In genomic region chr3:66423791-66424190, GRCh38 we compare ENCODE assay signal across 14 cellular contexts.
DNase-seq lines count a peak whose midpoint lies in the region; ATAC-seq and TF ChIP-seq lines count a peak whose summit lies in the region.
"Had no signal": no experiment of that assay in that cellular context is flagged by ENCODE, and none has a peak within 500 bp of the region (broad histone marks: within the 10 kb centered on the region; RNA-seq: fewer than 3 reads in every experiment).

No MANE protein-coding gene starts in this region.

- no peak for ATAC-seq in gastrocnemius medialis
- ATAC-seq: A549 had no signal

- CTCF ChIA-PET in activated CD4-positive, alpha-beta memory T cell treated with anti-CD3 and anti-CD28 coated beads for 36 hours (lab: Charles Lee), result interaction anchor here (0.7 to 1.1 kb wide), 2 partner anchors 9 to 60 kb away, joined by 3 read pairs; no protein-coding TSS in a partner anchor
- CTCF ChIA-PET in activated CD4-positive, alpha-beta memory T cell treated with anti-CD3 and anti-CD28 coated beads, Interleukin-2, amount 10 ng/mL, durations not matched to agents 7 days and 5 days (lab: Charles Lee), result no interaction called here

- WGBS in spleen, 5 donors, result 37 to 91% (median 56%) methylated on average over 3 of the region's 3 CpGs

- no peaks in the 10 kb centered on the region for H3K27me3 ChIP-seq in gastrocnemius medialis
- no peaks in the 10 kb centered on the region for H3K27me3 ChIP-seq in spleen (replicated peaks in 1 of 7)

- H3K4me1 Mint-ChIP-seq in activated CD4-positive, alpha-beta memory T cell treated with anti-CD3 and anti-CD28 coated beads for 36 hours (ENCODE audit: low read depth), result peaks cover 53% of the 10 kb centered on the region
- H3K4me1 Mint-ChIP-seq in activated CD4-positive, alpha-beta memory T cell treated with anti-CD3 and anti-CD28 coated beads, Interleukin-2, amount 10 ng/mL, durations not matched to agents 7 days and 5 days, result peaks cover 20% of the 10 kb centered on the region

- peak; percentile 43 for DNase-seq in activated CD4-positive, alpha-beta memory T cell treated with anti-CD3 and anti-CD28 coated beads for 36 hours
- DNase-seq in activated CD4-positive, alpha-beta memory T cell treated with anti-CD3 and anti-CD28 coated beads, Interleukin-2, amount 10 ng/mL, durations not matched to agents 7 days and 5 days, result no peak
- peak; percentile 52 for DNase-seq in M059J (ENCODE audit: low read depth)
- DNase-seq in fibroblast of mammary gland (ENCODE audit: low read depth), result peak; percentile 94
- DNase-seq in gastrocnemius medialis, result no peak
- no peak for DNase-seq in spleen
- no peak for DNase-seq in KG1 (lab: John Stamatoyannopoulos, UW)
- no peak for DNase-seq in inferior parietal cortex (ENCODE audit: extremely low spot score)
- DNase-seq: amniotic stem cell, DMS 273 treated with DMSO at 0.1 percent for 48 hours, PC-9 had no signal

- no peaks in the 10 kb centered on the region for H3K27me3 Mint-ChIP-seq in activated CD4-positive, alpha-beta memory T cell treated with anti-CD3 and anti-CD28 coated beads for 36 hours
- H3K27me3 Mint-ChIP-seq in activated CD4-positive, alpha-beta memory T cell treated with anti-CD3 and anti-CD28 coated beads, Interleukin-2, amount 10 ng/mL, durations not matched to agents 7 days and 5 days, result no peaks in the 10 kb centered on the region

- in situ Hi-C loops in gastrocnemius medialis (cut with MboI; ENCODE audit: low sequenced_read_pairs in 4 of 4), result no loop called here

- peak overlapping the region in 3 of 4 donors; percentile 9 to 90 (median 77) for H3K27ac ChIP-seq in gastrocnemius medialis
- H3K27ac ChIP-seq in spleen, result no peak overlapping the region
- H3K27ac ChIP-seq: A549, PC-9 had no signal

- POLR2A ChIA-PET in activated CD4-positive, alpha-beta memory T cell treated with anti-CD3 and anti-CD28 coated beads for 36 hours (lab: Charles Lee), result no interaction called here
- POLR2A ChIA-PET in activated CD4-positive, alpha-beta memory T cell treated with anti-CD3 and anti-CD28 coated beads, Interleukin-2, amount 10 ng/mL, durations not matched to agents 7 days and 5 days (lab: Charles Lee), result no interaction called here

- peaks cover 30% of the 10 kb centered on the region for H3K9me3 Mint-ChIP-seq in activated CD4-positive, alpha-beta memory T cell treated with anti-CD3 and anti-CD28 coated beads for 36 hours
- peaks cover 39% of the 10 kb centered on the region for H3K9me3 Mint-ChIP-seq in activated CD4-positive, alpha-beta memory T cell treated with anti-CD3 and anti-CD28 coated beads, Interleukin-2, amount 10 ng/mL, durations not matched to agents 7 days and 5 days

- no peaks in the 10 kb centered on the region for H3K36me3 ChIP-seq in gastrocnemius medialis
- H3K36me3 ChIP-seq in spleen, result no peaks in the 10 kb centered on the region
- H3K36me3 ChIP-seq: thoracic aorta had no signal

- H3K4me1 ChIP-seq in gastrocnemius medialis (peaks cover 51 to 52% of the 10 kb centered on the region in 2 donors), spleen (peaks cover 0 to 4% (median 0%) of the 10 kb centered on the region in 6 donors)

- H3K9me3 ChIP-seq in gastrocnemius medialis (no peaks in the 10 kb centered on the region), spleen (peaks cover 3 to 27% (median 21%) of the 10 kb centered on the region in 8 donors)
- H3K9me3 ChIP-seq: thoracic aorta had no signal

- TF ChIP-seq POLR2A in gastrocnemius medialis (IDR thresholded peaks at IDR 0.05) (no peak), spleen (IDR thresholded peaks at IDR 0.05) (no peak)

- peak; percentile 10 for TF ChIP-seq CTCF in fibroblast of mammary gland (conservative IDR thresholded peaks at IDR 0.05; ENCODE audit: control insufficient read depth, insufficient read depth, low read depth, low read length)
- TF ChIP-seq CTCF in gastrocnemius medialis (IDR thresholded peaks at IDR 0.05 in 4 of 5, conservative IDR thresholded peaks at IDR 0.05 in 1 of 5), result no peak
- no peak for TF ChIP-seq CTCF in spleen (IDR thresholded peaks at IDR 0.05 in 8 of 11, conservative IDR thresholded peaks at IDR 0.05 in 3 of 11)

- peaks cover 42% of the 10 kb centered on the region for H3K36me3 Mint-ChIP-seq in activated CD4-positive, alpha-beta memory T cell treated with anti-CD3 and anti-CD28 coated beads for 36 hours
- H3K36me3 Mint-ChIP-seq in activated CD4-positive, alpha-beta memory T cell treated with anti-CD3 and anti-CD28 coated beads, Interleukin-2, amount 10 ng/mL, durations not matched to agents 7 days and 5 days (ENCODE audit: low read depth), result peaks cover 52% of the 10 kb centered on the region

- peak overlapping the region; percentile 66 for H3K27ac Mint-ChIP-seq in activated CD4-positive, alpha-beta memory T cell treated with anti-CD3 and anti-CD28 coated beads for 36 hours
- no peak overlapping the region for H3K27ac Mint-ChIP-seq in activated CD4-positive, alpha-beta memory T cell treated with anti-CD3 and anti-CD28 coated beads, Interleukin-2, amount 10 ng/mL, durations not matched to agents 7 days and 5 days
- H3K27ac Mint-ChIP-seq: mesothelial cell of epicardium had no signal

- H3K4me3 Mint-ChIP-seq in activated CD4-positive, alpha-beta memory T cell treated with anti-CD3 and anti-CD28 coated beads for 36 hours, result no peak overlapping the region
- H3K4me3 Mint-ChIP-seq in activated CD4-positive, alpha-beta memory T cell treated with anti-CD3 and anti-CD28 coated beads, Interleukin-2, amount 10 ng/mL, durations not matched to agents 7 days and 5 days, result no peak overlapping the region
- H3K4me3 Mint-ChIP-seq: mesothelial cell of epicardium had no signal

- H3K4me3 ChIP-seq in fibroblast of mammary gland (ENCODE audit: control insufficient read depth, low read depth, low read length) (no peak overlapping the region), gastrocnemius medialis (no peak overlapping the region), spleen (no peak overlapping the region)
- H3K4me3 ChIP-seq: A549, PC-9, thoracic aorta had no signal

- intact Hi-C loops in activated CD4-positive, alpha-beta memory T cell treated with anti-CD3 and anti-CD28 coated beads for 36 hours (cut with micrococcal nuclease), result loop anchor here (2.0 kb wide), 1 partner anchor 49 kb away; no protein-coding TSS in a partner anchor
- intact Hi-C loops in gastrocnemius medialis (cut with DNase I; ENCODE audit: low total_unique reads), result no loop called here
- intact Hi-C loops in spleen (cut with DNase I; ENCODE audit: low total_unique reads), result no loop called here

Comparison
In these comparisons a context has a peak if more than half of its experiments do, and no peak if none do; other contexts are left out.
1. DNase-seq: peak in activated CD4-positive, alpha-beta memory T cell treated with anti-CD3 and anti-CD28 coated beads for 36 hours (single experiment), M059J (single experiment) and fibroblast of mammary gland (single experiment); none in activated CD4-positive, alpha-beta memory T cell treated with anti-CD3 and anti-CD28 coated beads, Interleukin-2, amount 10 ng/mL, durations not matched to agents 7 days and 5 days (single experiment), gastrocnemius medialis (0 of 2), spleen (single experiment), KG1 (single experiment) and inferior parietal cortex (single experiment).
2. H3K27ac ChIP-seq: peak in gastrocnemius medialis (3 of 4); none in spleen (0 of 8).